In the genomic region with DNA sequence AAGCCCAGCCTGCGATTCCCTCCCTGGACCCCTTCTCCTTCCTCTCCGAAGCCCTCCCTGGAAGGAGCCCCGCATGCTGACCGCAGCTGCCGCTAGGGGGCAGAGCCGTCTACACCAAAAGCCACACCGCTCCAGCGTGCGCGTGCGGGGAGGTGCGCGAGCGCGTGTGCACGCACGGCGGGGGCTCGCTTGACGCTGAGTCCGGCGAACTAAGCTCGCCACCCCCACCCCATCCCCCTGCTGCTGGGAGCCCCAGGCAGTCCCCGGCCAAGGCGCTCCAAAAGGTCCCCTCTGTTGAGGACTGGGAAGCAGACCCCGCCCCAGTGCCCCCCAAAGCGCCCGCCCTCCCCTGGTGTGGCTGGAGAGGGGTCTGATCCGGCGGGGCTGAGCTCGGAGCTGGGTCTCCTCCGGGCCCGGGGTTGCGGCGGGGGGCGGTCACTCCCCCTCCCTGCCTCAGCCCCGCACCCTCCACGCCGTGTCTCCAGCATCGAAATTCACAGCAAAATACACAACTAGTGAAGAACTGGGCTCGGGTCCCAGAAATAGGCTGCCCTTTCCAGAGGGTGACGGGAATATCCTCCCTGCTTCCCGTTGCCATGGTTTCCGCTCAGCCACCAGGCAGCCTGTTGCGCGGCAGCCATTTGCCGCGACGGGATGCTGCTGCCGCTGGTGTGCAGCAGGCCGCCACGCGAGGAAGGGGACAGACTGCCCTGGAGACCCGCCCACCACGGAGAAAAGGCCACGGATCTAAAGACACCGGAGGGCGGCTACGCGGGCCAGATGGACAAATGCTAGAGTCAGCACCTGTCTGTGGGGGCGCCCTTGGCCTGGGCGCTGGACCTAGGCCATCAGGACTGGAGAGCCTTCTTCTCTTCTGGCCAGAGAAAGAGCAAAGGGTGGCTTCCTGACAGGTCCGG, we compare ENCODE assay signal across 9 cellular contexts. TPM values are rescaled to one million over a fixed set of nuclear protein-coding genes. Genes with fewer than 3 reads are reported as not detected.
DNase-seq lines count a peak whose midpoint lies in the region; ATAC-seq and TF ChIP-seq lines count a peak whose summit lies in the region.
"Had no signal": no experiment of that assay in that cellular context is flagged by ENCODE, and none has a peak within 500 bp of the region (broad histone marks: within the 10 kb centered on the region; RNA-seq: fewer than 3 reads in every experiment).

No MANE protein-coding gene starts in this region.

- H3K4me3 ChIP-seq in lower leg skin (ENCODE audit: low read depth, poor library complexity, severe bottlenecking) = no peak overlapping the region

- POLR2A ChIA-PET in activated CD4-positive, alpha-beta memory T cell treated with anti-CD3 and anti-CD28 coated beads for 36 hours (lab: Charles Lee) = interaction anchor here (1.1 kb wide), 1 partner anchor 10 kb away, joined by 4 read pairs; no protein-coding TSS in a partner anchor

- H4K91ac ChIP-seq in H9 (ENCODE audit: insufficient read length, low read depth, low read length) = no peak overlapping the region

- no peak overlapping the region; the same call in 1 of the 2 replicates for H2BK15ac ChIP-seq in H9 (ENCODE audit: low read depth, low read length)

- no peak overlapping the region for H2BK120ac ChIP-seq in H9 (ENCODE audit: low read depth, low read length, poor library complexity, severe bottlenecking)

- peaks cover 19% of the 10 kb centered on the region for H3K9me3 ChIP-seq in H9 (ENCODE audit: control insufficient read depth, low read depth, low read length)

- no peak overlapping the region for H2BK20ac ChIP-seq in H9 (ENCODE audit: low read depth, low read length, poor library complexity, severe bottlenecking)

- DNase-seq in COR-L47 (lab: John Stamatoyannopoulos, UW) (peak; percentile 73), H9 (peak; percentile 78), NCI-H2196 (lab: John Stamatoyannopoulos, UW; ENCODE audit: unreplicated experiment) (peak; percentile 85), lower leg skin (ENCODE audit: low spot score in 2 of 2) (peak; percentile 33 to 91)
- peak; percentile 82 for DNase-seq in activated CD4-positive, alpha-beta memory T cell treated with anti-CD3 and anti-CD28 coated beads for 36 hours
- DNase-seq in stimulated activated CD4-positive, alpha-beta T cell treated with anti-CD3 and anti-CD28 coated beads, Interleukin-4, amount 100 ng/mL, for 48 hours (ENCODE audit: low read depth in 2 of 2) = peak; percentile 65 to 66

- H3K27me3 Mint-ChIP-seq in H9 (ENCODE audit: low read depth) = peaks cover 88% of the 10 kb centered on the region
- H3K27me3 Mint-ChIP-seq in activated CD4-positive, alpha-beta memory T cell treated with anti-CD3 and anti-CD28 coated beads for 36 hours = no peaks in the 10 kb centered on the region
- H3K27me3 Mint-ChIP-seq in dendritic cell treated with granulocyte-macrophage colony-stimulating factor and Interleukin-4, amounts not matched to agents 40 ng/mL and 50 ng/mL, for 4 days = peaks cover 47% of the 10 kb centered on the region

- no peak overlapping the region for H3T11ph ChIP-seq in H9 (ENCODE audit: low read length)

- 0 out of 4 replicates have a peak, but pooled peaks cover 0 to 3% of the 10 kb centered on the region in 2 experiments for H3K4me1 Mint-ChIP-seq in H9
- H3K4me1 Mint-ChIP-seq in activated CD4-positive, alpha-beta memory T cell treated with anti-CD3 and anti-CD28 coated beads for 36 hours (ENCODE audit: low read depth) = peaks cover 11% of the 10 kb centered on the region
- H3K4me1 Mint-ChIP-seq in dendritic cell treated with granulocyte-macrophage colony-stimulating factor and Interleukin-4, amounts not matched to agents 40 ng/mL and 50 ng/mL, for 4 days (ENCODE audit: low read depth) = peaks cover 23% of the 10 kb centered on the region

- no peak overlapping the region for H2BK5ac ChIP-seq in H9 (ENCODE audit: insufficient read length, low read length)

- peak overlapping the region; percentile 5 for H3K4me2 ChIP-seq in H9 (ENCODE audit: insufficient read depth, insufficient read length, low read length)

- no peak overlapping the region for H2BK12ac ChIP-seq in H9 (ENCODE audit: insufficient read length, low read depth, low read length)

- TF ChIP-seq CTCF in H9 (conservative IDR thresholded peaks at IDR 0.05) = peak; percentile 77
- TF ChIP-seq CTCF in lower leg skin (IDR thresholded peaks at IDR 0.05) = no peak

- H3K4ac ChIP-seq in H9 (ENCODE audit: low read depth, low read length) = no peak overlapping the region

- H3K4me1 ChIP-seq in H9 (ENCODE audit: insufficient read depth, low read length) = no peaks in the 10 kb centered on the region

- intact Hi-C loops in activated CD4-positive, alpha-beta memory T cell treated with anti-CD3 and anti-CD28 coated beads for 36 hours (cut with micrococcal nuclease) = loop anchor here (5.0 kb wide), 1 partner anchor 37 kb away; a partner anchor contains a TSS
- intact Hi-C loops in dendritic cell treated with granulocyte-macrophage colony-stimulating factor and Interleukin-4, amounts not matched to agents 40 ng/mL and 50 ng/mL, for 4 days (cut with micrococcal nuclease) = no loop called here
- intact Hi-C loops in lower leg skin (cut with DNase I; ENCODE audit: low total_unique reads) = no loop called here

- no peaks in the 10 kb centered on the region for H4K20me1 ChIP-seq in H9 (ENCODE audit: control insufficient read depth, insufficient read depth, insufficient read length)

- H4K5ac ChIP-seq in H9 (ENCODE audit: insufficient read length, low read depth, low read length) = no peak overlapping the region

- no peaks in the 10 kb centered on the region for H3K79me1 ChIP-seq in H9 (ENCODE audit: insufficient read depth, low read depth, low read length, poor library complexity, severe bottlenecking)

- H3K4me3 Mint-ChIP-seq in H9 = peak overlapping the region; percentile 53 to 74
- H3K4me3 Mint-ChIP-seq in activated CD4-positive, alpha-beta memory T cell treated with anti-CD3 and anti-CD28 coated beads for 36 hours = peak overlapping the region; percentile 71
- H3K4me3 Mint-ChIP-seq in dendritic cell treated with granulocyte-macrophage colony-stimulating factor and Interleukin-4, amounts not matched to agents 40 ng/mL and 50 ng/mL, for 4 days = peak overlapping the region; percentile 58

- peaks cover 5% of the 10 kb centered on the region for H3K23me2 ChIP-seq in H9 (ENCODE audit: insufficient read length, low read depth, low read length, poor library complexity, severe bottlenecking)

- H3K9ac ChIP-seq in H9 (ENCODE audit: extremely low read depth, insufficient read length, low read length) = no peak overlapping the region

- no peak overlapping the region for H3K18ac ChIP-seq in H9 (ENCODE audit: insufficient read length, low read depth, low read length)

- H2AFZ ChIP-seq in H9 (ENCODE audit: low read length) = no peak overlapping the region

- no peak for ATAC-seq in GM19452 (IDR thresholded peaks at IDR 0.05; ENCODE audit: unreplicated experiment)

- WGBS in H9 (ENCODE audit: extremely low coverage, insufficient read length, low lambda C conversion rate) = no CpG with 5 or more reads among the region's 63 CpGs
- WGBS in lower leg skin, 2 donors = 0 to 35% methylated on average over 3 to 61 of the region's 63 CpGs

- CTCF ChIA-PET in activated CD4-positive, alpha-beta memory T cell treated with anti-CD3 and anti-CD28 coated beads for 36 hours (lab: Charles Lee) = interaction anchor here (0.6 to 2.9 kb wide), 20 partner anchors 8 to 849 kb away, joined by 3 to 38 read pairs (median 6); a partner anchor contains a TSS

- no peak for TF ChIP-seq POLR2A in lower leg skin (IDR thresholded peaks at IDR 0.05)

- no peak overlapping the region for H4K8ac ChIP-seq in H9 (replicated peaks; ENCODE audit: insufficient read length, low read depth, low read length)

- H3K36me3 Mint-ChIP-seq in H9 (ENCODE audit: insufficient read depth in 1 of 3, low read depth in 3 of 3) = peaks cover 0 to 3% (median 0%) of the 10 kb centered on the region in 3 experiments; a peak in 3 of 7 replicates
- no peaks in the 10 kb centered on the region for H3K36me3 Mint-ChIP-seq in activated CD4-positive, alpha-beta memory T cell treated with anti-CD3 and anti-CD28 coated beads for 36 hours
- no peaks in the 10 kb centered on the region for H3K36me3 Mint-ChIP-seq in dendritic cell treated with granulocyte-macrophage colony-stimulating factor and Interleukin-4, amounts not matched to agents 40 ng/mL and 50 ng/mL, for 4 days (ENCODE audit: low read depth)

- H3K79me2 ChIP-seq in H9 (ENCODE audit: insufficient read depth, low read length) = no peaks in the 10 kb centered on the region

- H3K56ac ChIP-seq in H9 (ENCODE audit: insufficient read length, low read depth, low read length) = no peak overlapping the region

- H3K27me3 ChIP-seq in H9 (ENCODE audit: insufficient read depth, low read length) = no peaks in the 10 kb centered on the region; the same call in 1 of the 2 replicates

- no peak overlapping the region for H3K27ac Mint-ChIP-seq in H9
- peak overlapping the region; percentile 23 for H3K27ac Mint-ChIP-seq in activated CD4-positive, alpha-beta memory T cell treated with anti-CD3 and anti-CD28 coated beads for 36 hours
- H3K27ac Mint-ChIP-seq in dendritic cell treated with granulocyte-macrophage colony-stimulating factor and Interleukin-4, amounts not matched to agents 40 ng/mL and 50 ng/mL, for 4 days = no peak overlapping the region

- no peak overlapping the region for H3K14ac ChIP-seq in H9 (ENCODE audit: insufficient read depth, low read length)

- H3K23ac ChIP-seq in H9 (ENCODE audit: insufficient read length, low read depth, low read length) = no peak overlapping the region

- H3K9me3 Mint-ChIP-seq in H9 = peaks cover 65 to 79% of the 10 kb centered on the region in 2 experiments
- H3K9me3 Mint-ChIP-seq in activated CD4-positive, alpha-beta memory T cell treated with anti-CD3 and anti-CD28 coated beads for 36 hours = no peaks in the 10 kb centered on the region
- no peaks in the 10 kb centered on the region for H3K9me3 Mint-ChIP-seq in dendritic cell treated with granulocyte-macrophage colony-stimulating factor and Interleukin-4, amounts not matched to agents 40 ng/mL and 50 ng/mL, for 4 days

- H2AK5ac ChIP-seq in H9 (ENCODE audit: insufficient read length, low read length) = no peak overlapping the region

- no peak overlapping the region for H3K27ac ChIP-seq in H9 (ENCODE audit: insufficient read length, low read depth, low read length)

RNA-seq across cellular contexts. Expression of a gene that starts 11.2 kb away (rescaled TPM):
- total RNA-seq in H9 (2021) (16.1 and 18.4 TPM in 2 replicates), lower leg skin (10 to 100 TPM; 20.7 to 35.7 (median 28.5) TPM)
- total RNA-seq in activated CD4-positive, alpha-beta memory T cell treated with anti-CD3 and anti-CD28 coated beads for 36 hours = 10 to 100 TPM; 18.1 to 18.9 TPM

RNA-seq across cellular contexts. Expression of a gene that starts 36.8 kb away (rescaled TPM):
- total RNA-seq in H9 (2021) (2.3 and 2.4 TPM in 2 replicates), lower leg skin (under 1 TPM in 2 of 4 donors, not detected in 2; 0.13 to 0.20 TPM)
- under 1 TPM; 0.12 to 0.26 TPM for total RNA-seq in activated CD4-positive, alpha-beta memory T cell treated with anti-CD3 and anti-CD28 coated beads for 36 hours
- total RNA-seq: T-helper 2 cell treated with Interferon-gamma antibody and Interleukin-4, amounts not matched to agents 100 ng/mL and 5 ng/mL, for 36 hours had no signal
